In genomic region chr4:151887151-151887815, GRCh38 we compare ENCODE assay signal across 9 cellular contexts.
DNase-seq lines count a peak whose midpoint lies in the region; ATAC-seq, FAIRE-seq and TF ChIP-seq lines count a peak whose summit lies in the region.
"Had no signal": no experiment of that assay in that cellular context is flagged by ENCODE, and none has a peak within 500 bp of the region (broad histone marks: within the 10 kb centered on the region; RNA-seq: fewer than 3 reads in every experiment).

No MANE protein-coding gene starts in this region.

- DNase-seq in GM18507 (ENCODE audit: extremely low spot score, insufficient read length, low read depth) (no peak), foreskin fibroblast (peak; percentile 74 to 76), NCI-H345 treated with DMSO at 0.1 percent for 48 hours (lab: John Stamatoyannopoulos, UW; ENCODE audit: unreplicated experiment) (no peak), NCI-H2227 treated with DMSO at 0.1 percent for 48 hours (lab: John Stamatoyannopoulos, UW) (no peak), NCI-H748 treated with DMSO at 0.1 percent for 48 hours (lab: John Stamatoyannopoulos, UW) (no peak)
- peak; percentile 57 for DNase-seq in Jurkat, Clone E6-1 (ENCODE audit: low read depth, low spot score)
- DNase-seq in activated CD4-positive, alpha-beta T cell treated with anti-CD3 and anti-CD28 coated beads, Interleukin-2, amount 50 U/mL, for 48 hours, result no peak
- DNase-seq: IMR-90 had no signal

- no peak for TF ChIP-seq CTCF in foreskin fibroblast (IDR thresholded peaks at IDR 0.05; ENCODE audit: low read depth, low read length)

- peak; percentile 71 for ATAC-seq in GM21737 (IDR thresholded peaks at IDR 0.05; ENCODE audit: unreplicated experiment)

- H3K4me3 ChIP-seq in Jurkat, Clone E6-1 (ENCODE audit: low read length), result no peak overlapping the region
- no peak overlapping the region for H3K4me3 ChIP-seq in foreskin fibroblast (ENCODE audit: low read depth in 1 of 2, low read length in 2 of 2)

- FAIRE-seq in GM18507 (lab: Jason Lieb, UNC), result peak; percentile 98

Comparison
In these comparisons a context has a peak if more than half of its experiments do, and no peak if none do; other contexts are left out.
1. DNase-seq: peak in Jurkat, Clone E6-1 (single experiment) and foreskin fibroblast (2 of 2); none in GM18507 (single experiment), NCI-H345 treated with DMSO at 0.1 percent for 48 hours (single experiment), NCI-H2227 treated with DMSO at 0.1 percent for 48 hours (single experiment), NCI-H748 treated with DMSO at 0.1 percent for 48 hours (single experiment) and activated CD4-positive, alpha-beta T cell treated with anti-CD3 and anti-CD28 coated beads, Interleukin-2, amount 50 U/mL, for 48 hours (0 of 2).